23 cellular contexts compared by ENCODE assay signal in the genomic region with DNA sequence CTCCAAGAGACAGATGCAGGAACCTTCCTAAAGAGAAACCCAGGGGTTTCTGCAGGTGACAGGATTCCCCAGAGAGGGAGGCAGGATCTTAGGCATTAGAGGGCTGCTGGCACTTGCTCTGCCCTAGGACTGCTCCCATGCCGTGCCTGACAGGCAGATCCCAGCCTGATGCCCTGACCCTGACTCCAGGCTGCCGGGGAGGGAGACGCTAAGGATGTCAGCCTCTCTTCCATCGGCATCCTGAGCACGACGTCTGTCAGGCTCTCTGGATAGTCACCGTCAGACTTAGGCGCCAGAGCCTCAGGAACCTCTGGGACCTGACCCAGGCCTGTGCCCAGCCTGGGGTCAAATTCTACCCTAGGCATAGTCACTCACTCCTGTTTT.
"Had no signal": no experiment of that assay in that cellular context is flagged by ENCODE, and none has a peak within 500 bp of the region (broad histone marks: within the 10 kb centered on the region; RNA-seq: fewer than 3 reads in every experiment).

No MANE protein-coding gene starts in this region.

- H3K4me2 ChIP-seq: hepatocyte had no signal

- H3K9me3 ChIP-seq: gastrocnemius medialis, heart left ventricle, lower lobe of right lung, pancreas, right lobe of liver, suprapubic skin, transverse colon, upper lobe of right lung, uterus had no signal

- H3K36me3 ChIP-seq: gastrocnemius medialis, heart left ventricle, lower lobe of right lung, pancreas, right lobe of liver, suprapubic skin, transverse colon, upper lobe of right lung, uterus had no signal

- H3K27me3 ChIP-seq: pancreas, right lobe of liver had no signal

- FAIRE-seq: colon, islet of Langerhans, pancreas, small intestine had no signal

- DNase-seq: dorsolateral prefrontal cortex; effector CD4-positive, alpha-beta T cell; foreskin fibroblast; gastrocnemius medialis; heart left ventricle; kidney glomerular epithelial cell; left ventricle myocardium superior; lower lobe of right lung; naive thymus-derived CD8-positive, alpha-beta T cell; occipital lobe; small intestine; stimulated activated CD4-positive, alpha-beta T cell treated with anti-CD3 and anti-CD28 coated beads, Interleukin-15, amount 100 ng/mL, for 24 hours; stimulated activated CD4-positive, alpha-beta T cell treated with anti-CD3 and anti-CD28 coated beads, Interleukin-2, amount 100 ng/mL, for 48 hours; stimulated activated naive B cell treated with anti-CD40 and anti-IgM and Interleukin-4, amounts not matched to agents 10 μg/mL and 1 μg/mL and 100 μg/mL, for 72 hours; transverse colon; upper lobe of right lung; uterus had no signal

- H2AFZ ChIP-seq: hepatocyte had no signal

- H3K4me1 ChIP-seq: gastrocnemius medialis, heart left ventricle, lower lobe of right lung, right lobe of liver, suprapubic skin, transverse colon, upper lobe of right lung, uterus had no signal

- H3K4me3 ChIP-seq: dorsolateral prefrontal cortex, gastrocnemius medialis, heart left ventricle, hepatocyte, lower lobe of right lung, pancreas, right lobe of liver, suprapubic skin, transverse colon, upper lobe of right lung, uterus had no signal

- H3K27ac ChIP-seq: dorsolateral prefrontal cortex, gastrocnemius medialis, heart left ventricle, hepatocyte, lower lobe of right lung, pancreas, right lobe of liver, suprapubic skin, transverse colon, upper lobe of right lung, uterus had no signal

- H3K79me2 ChIP-seq: hepatocyte had no signal

- ATAC-seq: gastrocnemius medialis; heart left ventricle; left ventricle myocardium superior; lower lobe of right lung; naive thymus-derived CD8-positive, alpha-beta T cell; pancreas; right lobe of liver; stimulated activated naive B cell treated with anti-CD40 and anti-IgM and Interleukin-4, amounts not matched to agents 10 μg/mL and 1 μg/mL and 100 μg/mL, for 72 hours; upper lobe of right lung had no signal
